Comparison of ENCODE assay signal across 9 cellular contexts in the genomic region with DNA sequence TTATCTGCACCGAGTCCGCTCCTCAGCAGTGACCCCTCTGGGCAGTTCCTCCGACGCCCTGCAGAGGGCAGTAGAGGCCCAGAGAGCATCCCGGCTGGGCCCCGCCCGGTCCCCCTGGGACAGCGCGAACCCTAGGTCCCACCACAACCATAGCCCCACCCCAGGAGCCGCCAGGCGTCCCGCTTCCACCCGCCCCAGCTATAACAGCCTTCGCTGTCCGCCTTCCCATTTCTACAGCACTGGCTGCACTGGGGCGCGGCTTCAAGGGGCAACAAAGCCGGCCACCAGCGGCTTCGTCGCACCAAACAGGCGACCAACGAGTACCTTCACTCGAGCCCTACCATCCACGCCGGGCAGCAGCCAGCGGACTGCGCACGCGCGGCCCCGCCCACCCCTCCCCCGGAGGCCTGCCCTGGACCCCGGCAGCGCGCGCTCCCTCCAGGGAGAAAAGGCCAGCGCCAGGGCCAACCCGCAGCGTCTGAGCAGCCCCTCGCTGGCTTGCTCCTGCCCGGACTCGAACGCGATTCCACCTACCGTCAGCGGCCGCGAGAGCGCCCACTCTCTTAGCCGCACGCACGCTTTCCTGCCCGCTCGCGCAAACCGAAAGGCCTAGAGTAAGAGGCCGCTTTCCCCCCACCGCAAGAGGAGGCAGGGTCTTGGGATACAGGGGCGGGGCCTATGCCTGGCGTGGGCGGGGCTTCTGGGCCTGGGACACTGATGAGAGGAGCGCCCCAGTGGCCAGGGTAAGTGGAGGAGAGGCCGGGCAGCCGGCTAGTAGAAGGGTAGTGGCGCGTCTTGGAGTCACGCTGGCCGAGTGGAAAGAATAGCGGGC. TPM values are rescaled to one million over a fixed set of nuclear protein-coding genes. Genes with fewer than 3 reads are reported as not detected.
DNase-seq lines count a peak whose midpoint lies in the region; ATAC-seq, FAIRE-seq and TF ChIP-seq lines count a peak whose summit lies in the region.
"Had no signal": no experiment of that assay in that cellular context is flagged by ENCODE, and none has a peak within 500 bp of the region (broad histone marks: within the 10 kb centered on the region; RNA-seq: fewer than 3 reads in every experiment).

A gene with protein sequence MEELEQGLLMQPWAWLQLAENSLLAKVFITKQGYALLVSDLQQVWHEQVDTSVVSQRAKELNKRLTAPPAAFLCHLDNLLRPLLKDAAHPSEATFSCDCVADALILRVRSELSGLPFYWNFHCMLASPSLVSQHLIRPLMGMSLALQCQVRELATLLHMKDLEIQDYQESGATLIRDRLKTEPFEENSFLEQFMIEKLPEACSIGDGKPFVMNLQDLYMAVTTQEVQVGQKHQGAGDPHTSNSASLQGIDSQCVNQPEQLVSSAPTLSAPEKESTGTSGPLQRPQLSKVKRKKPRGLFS (minus strand): TSS at position 630 of the 832 bp plus-strand sequence. CDS start 2,453 bp downstream, outside the sequence.

- FAIRE-seq in bronchial epithelial cell (lab: Jason Lieb, UNC): no peak
- FAIRE-seq: TTC549 had no signal

- peak; percentile 84 for ATAC-seq in GM18867 (IDR thresholded peaks at IDR 0.05; ENCODE audit: unreplicated experiment)
- peak; percentile 79 for ATAC-seq in HG03103 (IDR thresholded peaks at IDR 0.05; ENCODE audit: low read depth, unreplicated experiment)

- peak within 1 kb of the TSS; percentile 87 for H3K4me3 ChIP-seq in AG04449 (ENCODE audit: low read depth, low read length)
- H3K4me3 ChIP-seq in WERI-Rb-1 (ENCODE audit: low read depth, low read length): peak within 1 kb of the TSS; percentile 78
- peak within 1 kb of the TSS; percentile 62 for H3K4me3 ChIP-seq in bronchial epithelial cell (ENCODE audit: low read depth, low read length)

- H3K27me3 ChIP-seq in WERI-Rb-1 (ENCODE audit: insufficient read depth, low read depth, severe bottlenecking) (no peaks in the 10 kb centered on the region), bronchial epithelial cell (ENCODE audit: control insufficient read depth, insufficient read depth, low read length) (no peaks in the 10 kb centered on the region)

- no peaks in the 10 kb centered on the region for H3K9me3 ChIP-seq in WERI-Rb-1 (ENCODE audit: severe bottlenecking)

- POLR2A ChIA-PET in AG04449 (lab: Yijun Ruan, JAX): interaction anchor here (0.7 to 1.3 kb wide), 2 partner anchors 16 to 134 kb away, joined by 3 read pairs; a partner anchor contains a TSS

- no peak for DNase-seq in AG04449 (ENCODE audit: low read depth, low spot score)
- peak; percentile 79 for DNase-seq in NCI-H2196 treated with DMSO at 0.1 percent for 48 hours (lab: John Stamatoyannopoulos, UW; ENCODE audit: unreplicated experiment)
- DNase-seq in WERI-Rb-1: peak; percentile 98
- DNase-seq in bronchial epithelial cell (ENCODE audit: low read depth): peak; percentile 80
- peak; percentile 92 for DNase-seq in inferior parietal cortex (ENCODE audit: extremely low spot score)
- peak; percentile 89 to 96 for DNase-seq in stimulated activated CD4-positive, alpha-beta T cell treated with anti-CD3 and anti-CD28 coated beads, Interleukin-12 subunit alpha, Interleukin-12 subunit beta, amount 100 ng/mL, for 24 hours (ENCODE audit: low read depth in 2 of 2)

- CTCF ChIA-PET in AG04449 (lab: Yijun Ruan, JAX): interaction anchor here (0.8 to 18.2 kb wide), 52 partner anchors 10 to 369 kb away, joined by 3 to 409 read pairs (median 6); a partner anchor contains a TSS

- H3K36me3 ChIP-seq in WERI-Rb-1 (peaks cover 19% of the 10 kb centered on the region), bronchial epithelial cell (ENCODE audit: control insufficient read depth, insufficient read depth, low read length) (no peaks in the 10 kb centered on the region)

- peak; percentile 96 for TF ChIP-seq CTCF in AG04449 (IDR thresholded peaks at IDR 0.05; ENCODE audit: insufficient read depth, low read length, missing control alignments)
- peak; percentile 96 for TF ChIP-seq CTCF in WERI-Rb-1 (IDR thresholded peaks at IDR 0.05; ENCODE audit: low read depth, low read length)
- peak; percentile 99 for TF ChIP-seq CTCF in bronchial epithelial cell (IDR thresholded peaks at IDR 0.05; ENCODE audit: insufficient read depth, low read length, severe bottlenecking)

- peak within 1 kb of the TSS; percentile 94 for H3K27ac ChIP-seq in WERI-Rb-1

RNA-seq across cellular contexts. Expression of the gene that starts here (rescaled TPM):
- total RNA-seq in bronchial epithelial cell: 10.2 and 22.1 TPM in 2 replicates
